In the genomic region with DNA sequence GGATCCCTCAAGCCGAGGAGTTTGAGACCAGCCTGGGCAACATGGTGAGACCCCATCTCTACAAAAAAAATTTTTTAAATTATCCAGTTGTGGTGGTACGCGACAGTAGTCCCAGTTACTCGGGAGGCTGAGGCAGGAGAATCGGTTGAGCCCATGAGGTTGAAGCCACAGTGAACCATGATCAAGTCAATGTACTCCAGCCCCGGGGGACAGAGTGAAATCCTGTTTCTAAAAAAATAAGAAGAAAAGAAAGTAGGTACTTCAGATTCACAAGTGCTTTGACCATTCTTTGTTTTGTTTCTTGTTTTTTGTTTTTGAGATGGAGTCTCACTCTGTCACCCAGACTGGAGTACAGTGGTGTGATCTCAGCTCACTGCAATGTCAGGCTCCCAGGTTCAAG, we compare ENCODE assay signal across 8 cellular contexts. TPM values are rescaled to one million over a fixed set of nuclear protein-coding genes. Genes with fewer than 3 reads are reported as not detected.
DNase-seq lines count a peak whose midpoint lies in the region; ATAC-seq and TF ChIP-seq lines count a peak whose summit lies in the region.
"Not testable (repeated sequence)": the region's sequence is repeated elsewhere in the genome, so short reads cannot be mapped to it uniquely, and the experiment has no call there.

No MANE protein-coding gene starts in this region.

- H3K4me3 Mint-ChIP-seq in HFFc6: peak overlapping the region; percentile 96
- peak overlapping the region; percentile 96 for H3K4me3 Mint-ChIP-seq in activated T-helper 2 cell treated with anti-CD3 and anti-CD28 coated beads, Interferon-gamma antibody, Interleukin-2, Interleukin-4, amounts not matched to agents 10 μg/mL and 5 μg/mL and 100 μg/mL, durations not matched to agents 14 hours and 24 hours and 36 hours (ENCODE audit: low read depth)
- H3K4me3 Mint-ChIP-seq in dendritic cell treated with granulocyte-macrophage colony-stimulating factor and Interleukin-4, amounts not matched to agents 40 ng/mL and 50 ng/mL, for 4 days: peak overlapping the region; percentile 42
- peak overlapping the region; percentile 80 for H3K4me3 Mint-ChIP-seq in natural killer cell treated with Interleukin-12 subunit alpha and Interleukin-12 subunit beta and Interleukin-15 and Interleukin-18, amount 100 ng/mL, for 72 hours
- H3K4me3 Mint-ChIP-seq in stimulated activated naive B cell treated with anti-CD40 and anti-IgM and Interleukin-4, amounts not matched to agents 10 μg/mL and 1 μg/mL and 100 μg/mL, for 72 hours: peak overlapping the region; percentile 95

- TF ChIP-seq CTCF in C4-2B (conservative IDR thresholded peaks at IDR 0.05); HFFc6 (IDR thresholded peaks at IDR 0.05); RWPE1 (conservative IDR thresholded peaks at IDR 0.05; ENCODE audit: low read depth); right atrium auricular region (IDR thresholded peaks at IDR 0.05): not testable (repeated sequence)

- peak overlapping the region in 1 of 2 donors; percentile 81 for H3K4me3 ChIP-seq in right atrium auricular region

- H3K27me3 ChIP-seq in right atrium auricular region: not testable (repeated sequence)

- H3K36me3 Mint-ChIP-seq in HFFc6 (ENCODE audit: low read depth): peaks cover 14% of the 10 kb centered on the region
- H3K36me3 Mint-ChIP-seq in activated T-helper 2 cell treated with anti-CD3 and anti-CD28 coated beads, Interferon-gamma antibody, Interleukin-2, Interleukin-4, amounts not matched to agents 10 μg/mL and 5 μg/mL and 100 μg/mL, durations not matched to agents 14 hours and 24 hours and 36 hours (ENCODE audit: low read depth): peaks cover 20% of the 10 kb centered on the region
- H3K36me3 Mint-ChIP-seq in dendritic cell treated with granulocyte-macrophage colony-stimulating factor and Interleukin-4, amounts not matched to agents 40 ng/mL and 50 ng/mL, for 4 days (ENCODE audit: low read depth): peaks cover 29% of the 10 kb centered on the region
- peaks cover 10% of the 10 kb centered on the region for H3K36me3 Mint-ChIP-seq in natural killer cell treated with Interleukin-12 subunit alpha and Interleukin-12 subunit beta and Interleukin-15 and Interleukin-18, amount 100 ng/mL, for 72 hours
- H3K36me3 Mint-ChIP-seq in stimulated activated naive B cell treated with anti-CD40 and anti-IgM and Interleukin-4, amounts not matched to agents 10 μg/mL and 1 μg/mL and 100 μg/mL, for 72 hours: peaks cover 14 to 17% of the 10 kb centered on the region in 2 donors

- peaks cover 18% of the 10 kb centered on the region for H3K4me1 Mint-ChIP-seq in HFFc6 (ENCODE audit: low read depth)
- H3K4me1 Mint-ChIP-seq in activated T-helper 2 cell treated with anti-CD3 and anti-CD28 coated beads, Interferon-gamma antibody, Interleukin-2, Interleukin-4, amounts not matched to agents 10 μg/mL and 5 μg/mL and 100 μg/mL, durations not matched to agents 14 hours and 24 hours and 36 hours (ENCODE audit: low read depth): peaks cover 15% of the 10 kb centered on the region
- peaks cover 43% of the 10 kb centered on the region for H3K4me1 Mint-ChIP-seq in dendritic cell treated with granulocyte-macrophage colony-stimulating factor and Interleukin-4, amounts not matched to agents 40 ng/mL and 50 ng/mL, for 4 days (ENCODE audit: low read depth)
- peaks cover 15 to 25% of the 10 kb centered on the region in 2 donors for H3K4me1 Mint-ChIP-seq in natural killer cell treated with Interleukin-12 subunit alpha and Interleukin-12 subunit beta and Interleukin-15 and Interleukin-18, amount 100 ng/mL, for 72 hours (ENCODE audit: low read depth in 2 of 2)
- H3K4me1 Mint-ChIP-seq in stimulated activated naive B cell treated with anti-CD40 and anti-IgM and Interleukin-4, amounts not matched to agents 10 μg/mL and 1 μg/mL and 100 μg/mL, for 72 hours: peaks cover 19 to 41% of the 10 kb centered on the region in 2 donors

- ATAC-seq in natural killer cell treated with Interleukin-12 subunit alpha and Interleukin-12 subunit beta and Interleukin-15 and Interleukin-18, amount 100 ng/mL, for 72 hours; stimulated activated naive B cell treated with anti-CD40 and anti-IgM and Interleukin-4, amounts not matched to agents 10 μg/mL and 1 μg/mL and 100 μg/mL, for 72 hours (replicated peaks): not testable (repeated sequence)

- H3K9me3 ChIP-seq in right atrium auricular region: not testable (repeated sequence)

- peak overlapping the region; percentile 98; the same call in 1 of the 2 replicates for H3K27ac Mint-ChIP-seq in HFFc6
- not testable (repeated sequence) for H3K27ac Mint-ChIP-seq in activated T-helper 2 cell treated with anti-CD3 and anti-CD28 coated beads, Interferon-gamma antibody, Interleukin-2, Interleukin-4, amounts not matched to agents 10 μg/mL and 5 μg/mL and 100 μg/mL, durations not matched to agents 14 hours and 24 hours and 36 hours
- peak overlapping the region; percentile 98 for H3K27ac Mint-ChIP-seq in dendritic cell treated with granulocyte-macrophage colony-stimulating factor and Interleukin-4, amounts not matched to agents 40 ng/mL and 50 ng/mL, for 4 days
- peak overlapping the region; percentile 92 to 94 for H3K27ac Mint-ChIP-seq in natural killer cell treated with Interleukin-12 subunit alpha and Interleukin-12 subunit beta and Interleukin-15 and Interleukin-18, amount 100 ng/mL, for 72 hours
- peak overlapping the region; percentile 47 for H3K27ac Mint-ChIP-seq in stimulated activated naive B cell treated with anti-CD40 and anti-IgM and Interleukin-4, amounts not matched to agents 10 μg/mL and 1 μg/mL and 100 μg/mL, for 72 hours

- DNase-seq in HFFc6; RWPE1 (ENCODE audit: low spot score); activated T-helper 2 cell treated with anti-CD3 and anti-CD28 coated beads, Interferon-gamma antibody, Interleukin-2, Interleukin-4, amounts not matched to agents 10 μg/mL and 5 μg/mL and 100 μg/mL, durations not matched to agents 14 hours and 24 hours and 36 hours (ENCODE audit: low spot score); right atrium auricular region (ENCODE audit: low spot score); natural killer cell treated with Interleukin-12 subunit alpha and Interleukin-12 subunit beta and Interleukin-15 and Interleukin-18, amount 100 ng/mL, for 72 hours (ENCODE audit: low spot score); stimulated activated naive B cell treated with anti-CD40 and anti-IgM and Interleukin-4, amounts not matched to agents 10 μg/mL and 1 μg/mL and 100 μg/mL, for 72 hours: not testable (repeated sequence)

- POLR2A ChIA-PET in RWPE1 (lab: Yijun Ruan, JAX; ENCODE audit: low non-redundant PET): not testable (repeated sequence)

- not testable (repeated sequence) for H3K9me3 Mint-ChIP-seq in HFFc6; activated T-helper 2 cell treated with anti-CD3 and anti-CD28 coated beads, Interferon-gamma antibody, Interleukin-2, Interleukin-4, amounts not matched to agents 10 μg/mL and 5 μg/mL and 100 μg/mL, durations not matched to agents 14 hours and 24 hours and 36 hours; dendritic cell treated with granulocyte-macrophage colony-stimulating factor and Interleukin-4, amounts not matched to agents 40 ng/mL and 50 ng/mL, for 4 days; natural killer cell treated with Interleukin-12 subunit alpha and Interleukin-12 subunit beta and Interleukin-15 and Interleukin-18, amount 100 ng/mL, for 72 hours; stimulated activated naive B cell treated with anti-CD40 and anti-IgM and Interleukin-4, amounts not matched to agents 10 μg/mL and 1 μg/mL and 100 μg/mL, for 72 hours

- not testable (repeated sequence) for H3K27me3 Mint-ChIP-seq in HFFc6 (ENCODE audit: insufficient read depth); activated T-helper 2 cell treated with anti-CD3 and anti-CD28 coated beads, Interferon-gamma antibody, Interleukin-2, Interleukin-4, amounts not matched to agents 10 μg/mL and 5 μg/mL and 100 μg/mL, durations not matched to agents 14 hours and 24 hours and 36 hours (ENCODE audit: low read depth); dendritic cell treated with granulocyte-macrophage colony-stimulating factor and Interleukin-4, amounts not matched to agents 40 ng/mL and 50 ng/mL, for 4 days; natural killer cell treated with Interleukin-12 subunit alpha and Interleukin-12 subunit beta and Interleukin-15 and Interleukin-18, amount 100 ng/mL, for 72 hours; stimulated activated naive B cell treated with anti-CD40 and anti-IgM and Interleukin-4, amounts not matched to agents 10 μg/mL and 1 μg/mL and 100 μg/mL, for 72 hours

- H3K36me3 ChIP-seq in right atrium auricular region: not testable (repeated sequence)

- intact Hi-C loops in activated T-helper 2 cell treated with anti-CD3 and anti-CD28 coated beads, Interferon-gamma antibody, Interleukin-2, Interleukin-4, amounts not matched to agents 10 μg/mL and 5 μg/mL and 100 μg/mL, durations not matched to agents 14 hours and 24 hours and 36 hours (cut with micrococcal nuclease): loop anchor here (2.0 kb wide), 1 partner anchor 81 kb away; the partner anchor contains the start of gene EIF4H
- intact Hi-C loops in dendritic cell treated with granulocyte-macrophage colony-stimulating factor and Interleukin-4, amounts not matched to agents 40 ng/mL and 50 ng/mL, for 4 days (cut with micrococcal nuclease): loop anchor here (2.0 kb wide), 1 partner anchor 17 kb away; no protein-coding TSS in a partner anchor

- H3K27ac ChIP-seq in C4-2B: peak overlapping the region; percentile 84
- peak overlapping the region; percentile 91 for H3K27ac ChIP-seq in RWPE1
- peak overlapping the region; percentile 91 to 96 for H3K27ac ChIP-seq in right atrium auricular region

- CTCF ChIA-PET in RWPE1 (lab: Yijun Ruan, JAX): not testable (repeated sequence)

- peaks cover 0 to 34% of the 10 kb centered on the region in 2 donors for H3K4me1 ChIP-seq in right atrium auricular region

RNA-seq across cellular contexts. Expression of gene RFC2, which starts 1.3 kb away (rescaled TPM):
- 10 to 100 TPM; 16.8 to 37.7 (median 34.0) TPM for total RNA-seq in HFFc6 (2021; fragmentation: NEBNext Ultra II Directional; extraction: Animal tissue kit (Norgen Biotek cat#: 25700))
- 82.9 and 85.2 TPM in 2 replicates for total RNA-seq in activated T-helper 2 cell treated with anti-CD3 and anti-CD28 coated beads, Interferon-gamma antibody, Interleukin-2, Interleukin-4, amounts not matched to agents 10 μg/mL and 5 μg/mL and 100 μg/mL, durations not matched to agents 14 hours and 24 hours and 36 hours
- total RNA-seq in right atrium auricular region: 1 to 10 TPM; 6.0 to 8.5 TPM
- total RNA-seq in natural killer cell treated with Interleukin-12 subunit alpha and Interleukin-12 subunit beta and Interleukin-15 and Interleukin-18, amount 100 ng/mL, for 72 hours: 10 to 100 TPM; 66.4 to 87.5 TPM

RNA-seq across cellular contexts. Expression of gene CLIP2, which starts 33.7 kb away (rescaled TPM):
- total RNA-seq in HFFc6 (2021; fragmentation: NEBNext Ultra II Directional; extraction: Animal tissue kit (Norgen Biotek cat#: 25700)): 10 to 100 TPM; 27.9 to 37.5 (median 34.5) TPM
- 2.1 and 2.7 TPM in 2 replicates for total RNA-seq in activated T-helper 2 cell treated with anti-CD3 and anti-CD28 coated beads, Interferon-gamma antibody, Interleukin-2, Interleukin-4, amounts not matched to agents 10 μg/mL and 5 μg/mL and 100 μg/mL, durations not matched to agents 14 hours and 24 hours and 36 hours
- 10 to 100 TPM in 1 of 2 donors, 1 to 10 TPM in 1; 9.5 to 12.1 TPM for total RNA-seq in right atrium auricular region
- 10 to 100 TPM; 12.2 to 17.0 TPM for total RNA-seq in natural killer cell treated with Interleukin-12 subunit alpha and Interleukin-12 subunit beta and Interleukin-15 and Interleukin-18, amount 100 ng/mL, for 72 hours

RNA-seq across cellular contexts. Expression of gene LAT2, which starts 45.7 kb away (rescaled TPM):
- total RNA-seq in HFFc6 (2021; fragmentation: NEBNext Ultra II Directional; extraction: Animal tissue kit (Norgen Biotek cat#: 25700)): under 1 TPM; 0.28 to 0.78 (median 0.43) TPM
- total RNA-seq in activated T-helper 2 cell treated with anti-CD3 and anti-CD28 coated beads, Interferon-gamma antibody, Interleukin-2, Interleukin-4, amounts not matched to agents 10 μg/mL and 5 μg/mL and 100 μg/mL, durations not matched to agents 14 hours and 24 hours and 36 hours: 20.2 and 22.2 TPM in 2 replicates
- 1 to 10 TPM; 1.4 to 6.1 TPM for total RNA-seq in right atrium auricular region
- 100 to 1,000 TPM in 1 of 2 donors, 10 to 100 TPM in 1; 78.0 to 161 TPM for total RNA-seq in natural killer cell treated with Interleukin-12 subunit alpha and Interleukin-12 subunit beta and Interleukin-15 and Interleukin-18, amount 100 ng/mL, for 72 hours

Comparison
In these comparisons a context has a peak if more than half of its experiments do, and no peak if none do; other contexts are left out.
1. H3K4me3 Mint-ChIP-seq: peak in every context shown above with its lines; median percentile 96 in HFFc6; 96 in activated T-helper 2 cell treated with anti-CD3 and anti-CD28 coated beads, Interferon-gamma antibody, Interleukin-2, Interleukin-4, amounts not matched to agents 10 μg/mL and 5 μg/mL and 100 μg/mL, durations not matched to agents 14 hours and 24 hours and 36 hours; 95 in stimulated activated naive B cell treated with anti-CD40 and anti-IgM and Interleukin-4, amounts not matched to agents 10 μg/mL and 1 μg/mL and 100 μg/mL, for 72 hours; 80 in natural killer cell treated with Interleukin-12 subunit alpha and Interleukin-12 subunit beta and Interleukin-15 and Interleukin-18, amount 100 ng/mL, for 72 hours; 42 in dendritic cell treated with granulocyte-macrophage colony-stimulating factor and Interleukin-4, amounts not matched to agents 40 ng/mL and 50 ng/mL, for 4 days.